Comparison of ENCODE assay signal across 9 cellular contexts in the genomic region with DNA sequence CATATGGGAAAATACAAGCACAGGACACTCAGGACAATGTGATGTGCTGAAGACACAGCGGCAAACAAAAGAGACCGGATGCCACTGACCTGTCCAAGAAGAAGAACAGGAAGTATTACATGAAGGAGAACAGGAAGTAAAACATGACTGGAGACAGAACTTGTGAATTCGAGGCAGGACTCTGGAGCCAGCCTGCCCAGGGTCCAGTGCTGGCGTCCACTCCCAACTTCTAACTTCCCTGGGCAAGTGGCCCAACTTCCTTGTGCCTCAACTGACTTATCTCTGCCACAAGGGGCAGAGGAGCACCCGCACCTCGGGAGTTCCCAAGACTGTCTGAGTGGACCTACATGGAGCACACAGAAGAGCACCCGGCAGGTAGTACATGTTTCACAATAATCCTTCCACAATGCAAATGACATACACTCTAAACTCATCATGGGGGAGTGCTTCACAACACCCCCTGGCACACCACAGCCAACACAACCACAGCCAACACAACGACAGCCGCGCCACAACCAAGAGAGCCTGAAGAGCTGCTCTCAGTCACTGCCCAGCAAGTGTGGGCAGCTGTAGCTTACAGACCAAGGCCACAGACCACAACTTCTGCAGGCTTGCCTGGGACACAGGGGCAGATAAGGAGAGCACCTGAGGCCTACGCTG. TPM values are rescaled to one million over a fixed set of nuclear protein-coding genes. Genes with fewer than 3 reads are reported as not detected.
DNase-seq lines count a peak whose midpoint lies in the region; ATAC-seq, FAIRE-seq and TF ChIP-seq lines count a peak whose summit lies in the region.
"Had no signal": no experiment of that assay in that cellular context is flagged by ENCODE, and none has a peak within 500 bp of the region (broad histone marks: within the 10 kb centered on the region; RNA-seq: fewer than 3 reads in every experiment).

No MANE protein-coding gene starts in this region.

- H3K27ac Mint-ChIP-seq in activated naive CD8-positive, alpha-beta T cell treated with anti-CD3 and anti-CD28 coated beads for 36 hours: peak overlapping the region; percentile 28

- H3K9me3 ChIP-seq in kidney (ENCODE audit: control insufficient read depth in 1 of 2, low read length in 2 of 2): no peaks in the 10 kb centered on the region

- no peak overlapping the region for H3K9ac ChIP-seq in kidney (ENCODE audit: low read length in 2 of 2)

- no peak overlapping the region for H3K27ac ChIP-seq in kidney (ENCODE audit: low read depth in 2 of 2, low read length in 2 of 2)

- peak; percentile 68 for DNase-seq in Right ventricle myocardium superior
- DNase-seq in cardiac septum (ENCODE audit: low spot score): no peak
- DNase-seq in activated naive CD8-positive, alpha-beta T cell treated with anti-CD3 and anti-CD28 coated beads for 36 hours: no peak
- DNase-seq in kidney: no peak
- DNase-seq in NCI-H510A (lab: John Stamatoyannopoulos, UW): no peak
- DNase-seq in AG08395 (ENCODE audit: low spot score): no peak
- DNase-seq in NCI-H1092 treated with DMSO at 0.1 percent for 48 hours (lab: John Stamatoyannopoulos, UW): no peak
- DNase-seq: NCI-H446 had no signal

- H3K27me3 Mint-ChIP-seq in activated naive CD8-positive, alpha-beta T cell treated with anti-CD3 and anti-CD28 coated beads for 36 hours: no peaks in the 10 kb centered on the region

- peak; percentile 58 for ATAC-seq in Right ventricle myocardium superior (ENCODE audit: poor library complexity)
- ATAC-seq in GM21423 (IDR thresholded peaks at IDR 0.05; ENCODE audit: unreplicated experiment): no peak

- no peaks in the 10 kb centered on the region for H3K9me3 Mint-ChIP-seq in activated naive CD8-positive, alpha-beta T cell treated with anti-CD3 and anti-CD28 coated beads for 36 hours

- H3K4me1 Mint-ChIP-seq in activated naive CD8-positive, alpha-beta T cell treated with anti-CD3 and anti-CD28 coated beads for 36 hours: peaks cover 70% of the 10 kb centered on the region

- peaks cover 0 to 14% of the 10 kb centered on the region in 2 donors for H3K4me1 ChIP-seq in kidney (ENCODE audit: control insufficient read depth in 1 of 2, insufficient read depth in 1 of 2, low read depth in 1 of 2, low read length in 2 of 2)

- H3K4me3 ChIP-seq in kidney (ENCODE audit: low read length in 2 of 2): no peak overlapping the region

- no peak for FAIRE-seq in kidney (lab: Jason Lieb, UNC)

- H3K4me3 Mint-ChIP-seq in activated naive CD8-positive, alpha-beta T cell treated with anti-CD3 and anti-CD28 coated beads for 36 hours: peak overlapping the region; percentile 26

- H3K36me3 Mint-ChIP-seq in activated naive CD8-positive, alpha-beta T cell treated with anti-CD3 and anti-CD28 coated beads for 36 hours: peaks cover 14% of the 10 kb centered on the region

- H3K36me3 ChIP-seq in kidney (ENCODE audit: control insufficient read depth in 1 of 2, insufficient read depth in 2 of 2, low read length in 2 of 2): no peaks in the 10 kb centered on the region

- intact Hi-C loops in Right ventricle myocardium superior (cut with DNase I) (no loop called here), cardiac septum (cut with DNase I) (no loop called here), kidney (cut with DNase I) (no loop called here)

- peak; percentile 13 for TF ChIP-seq CTCF in kidney (IDR thresholded peaks at IDR 0.05; ENCODE audit: borderline replicate concordance, extremely low read depth, insufficient read depth)

RNA-seq across cellular contexts. Expression of a gene that starts 36.6 kb away (rescaled TPM):
- total RNA-seq in Right ventricle myocardium superior (64.9 TPM), cardiac septum (77.9 TPM), kidney (154 TPM)
- 100 to 1,000 TPM; 129 to 142 TPM for total RNA-seq in activated naive CD8-positive, alpha-beta T cell treated with anti-CD3 and anti-CD28 coated beads for 36 hours
- 36.2 TPM for polyA plus RNA-seq in kidney (ENCODE audit: insufficient read depth, low read depth, low replicate concordance)

RNA-seq across cellular contexts. Expression of a gene that starts 54.4 kb away (rescaled TPM):
- total RNA-seq in Right ventricle myocardium superior (108 TPM), cardiac septum (89.5 TPM), kidney (108 TPM)
- 10 to 100 TPM; 63.1 to 76.7 TPM for total RNA-seq in activated naive CD8-positive, alpha-beta T cell treated with anti-CD3 and anti-CD28 coated beads for 36 hours
- polyA plus RNA-seq in kidney (ENCODE audit: insufficient read depth, low read depth, low replicate concordance): 71.0 TPM
